Comparison of ENCODE assay signal across 18 cellular contexts in the genomic region with DNA sequence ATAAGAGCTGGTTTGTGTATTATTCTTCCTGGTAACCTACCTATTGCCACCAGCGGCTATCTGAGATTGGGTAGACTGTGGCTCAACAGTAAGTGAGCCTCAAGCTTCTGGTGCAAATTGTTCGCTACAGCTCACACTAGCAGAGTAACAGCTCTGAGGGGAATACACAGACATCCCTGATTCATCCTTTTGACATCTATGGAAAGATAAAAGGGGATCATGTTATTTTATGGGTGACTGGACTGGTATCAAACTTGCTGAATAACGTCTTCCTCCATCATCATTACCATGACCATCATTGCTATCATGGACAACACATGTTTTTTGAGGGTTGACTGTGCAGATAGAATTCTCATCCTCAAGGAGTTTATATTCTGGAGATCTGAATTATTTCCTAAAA.
A peak's percentile ranks its signal among the peaks of the same experiment; 100 is the strongest.
DNase-seq lines count a peak whose midpoint lies in the region; ATAC-seq, FAIRE-seq and TF ChIP-seq lines count a peak whose summit lies in the region.
"Had no signal": no experiment of that assay in that cellular context is flagged by ENCODE, and none has a peak within 500 bp of the region (broad histone marks: within the 10 kb centered on the region; RNA-seq: fewer than 3 reads in every experiment).

No MANE protein-coding gene starts in this region.

- no peaks in the 10 kb centered on the region for H3K36me3 Mint-ChIP-seq in astrocyte (ENCODE audit: low read depth, unreplicated experiment)
- H3K36me3 Mint-ChIP-seq in glutamatergic neuron (ENCODE audit: unreplicated experiment), result no peaks in the 10 kb centered on the region
- H3K36me3 Mint-ChIP-seq: CD4-positive, alpha-beta memory T cell had no signal

- peak overlapping the region; percentile 62 for H3K4me2 ChIP-seq in astrocyte (ENCODE audit: low read length)
- peak overlapping the region; percentile 56 for H3K4me2 ChIP-seq in keratinocyte (ENCODE audit: control insufficient read depth, extremely low read depth, insufficient read depth, low read depth, low read length)

- no peaks in the 10 kb centered on the region for H3K27me3 Mint-ChIP-seq in stimulated activated naive CD8-positive, alpha-beta T cell treated with anti-CD3 and anti-CD28 coated beads, Interleukin-15, amount 100 ng/mL, for 72 hours
- peaks cover under 1% of the 10 kb centered on the region for H3K27me3 Mint-ChIP-seq in astrocyte (ENCODE audit: low read depth, unreplicated experiment)
- H3K27me3 Mint-ChIP-seq in glutamatergic neuron (ENCODE audit: unreplicated experiment), result no peaks in the 10 kb centered on the region

- H3K27ac ChIP-seq in astrocyte (ENCODE audit: low read depth, low read length) (peak overlapping the region; percentile 49), keratinocyte (ENCODE audit: control insufficient read depth, insufficient read depth, low read length) (peak overlapping the region; percentile 77), RWPE1 (no peak overlapping the region)
- H3K27ac ChIP-seq: cardiac muscle cell, SJSA1 had no signal

- peaks cover 9 to 11% of the 10 kb centered on the region in 2 donors for H3K9me3 Mint-ChIP-seq in stimulated activated naive CD8-positive, alpha-beta T cell treated with anti-CD3 and anti-CD28 coated beads, Interleukin-15, amount 100 ng/mL, for 72 hours
- peaks cover 3% of the 10 kb centered on the region for H3K9me3 Mint-ChIP-seq in astrocyte (ENCODE audit: unreplicated experiment)
- H3K9me3 Mint-ChIP-seq in glutamatergic neuron (ENCODE audit: unreplicated experiment), result no peaks in the 10 kb centered on the region

- H3K4me1 ChIP-seq in astrocyte (ENCODE audit: insufficient read depth, low read length) (peaks cover 24% of the 10 kb centered on the region), keratinocyte (ENCODE audit: control insufficient read depth, extremely low read depth, insufficient read depth, low read length) (peaks cover 30% of the 10 kb centered on the region)
- H3K4me1 ChIP-seq: SJSA1 had no signal

- H3K9ac ChIP-seq in astrocyte (ENCODE audit: low read length), result peak overlapping the region; percentile 9
- peak overlapping the region; percentile 57 for H3K9ac ChIP-seq in keratinocyte (ENCODE audit: control insufficient read depth, extremely low read depth, insufficient read depth, low read length)

- no peak for DNase-seq in stimulated activated naive CD8-positive, alpha-beta T cell treated with anti-CD3 and anti-CD28 coated beads, Interleukin-15, Interleukin-2, amounts not matched to agents 100 U/mL and 50 U/mL, for 24 hours
- DNase-seq in stimulated activated naive CD8-positive, alpha-beta T cell treated with anti-CD3 and anti-CD28 coated beads, Interleukin-15, amount 100 ng/mL, for 72 hours, result no peak
- DNase-seq in astrocyte (ENCODE audit: low read depth) (peak; percentile 34), keratinocyte (ENCODE audit: low read depth, low spot score) (no peak), glutamatergic neuron (no peak), NCI-H1105 treated with DMSO at 0.1 percent for 48 hours (lab: John Stamatoyannopoulos, UW) (no peak), RWPE1 (ENCODE audit: low spot score) (no peak), foreskin melanocyte (no peak)
- DNase-seq: activated CD4-positive, alpha-beta T cell treated with anti-CD3 and anti-CD28 coated beads for 1 hour; Kasumi-1; NCI-H1694; NCI-H446; upper lobe of left lung had no signal

- H3K4me3 Mint-ChIP-seq in stimulated activated naive CD8-positive, alpha-beta T cell treated with anti-CD3 and anti-CD28 coated beads, Interleukin-15, amount 100 ng/mL, for 72 hours, result no peak overlapping the region
- H3K4me3 Mint-ChIP-seq in astrocyte (ENCODE audit: unreplicated experiment) (no peak overlapping the region), glutamatergic neuron (ENCODE audit: unreplicated experiment) (no peak overlapping the region)

- H3K9me3 ChIP-seq in astrocyte (ENCODE audit: insufficient read depth, low read depth, low read length) (no peaks in the 10 kb centered on the region), keratinocyte (ENCODE audit: control insufficient read depth, low read depth, low read length) (no peaks in the 10 kb centered on the region)
- H3K9me3 ChIP-seq: SJSA1, upper lobe of left lung had no signal

- H3K27ac Mint-ChIP-seq in stimulated activated naive CD8-positive, alpha-beta T cell treated with anti-CD3 and anti-CD28 coated beads, Interleukin-15, amount 100 ng/mL, for 72 hours, result no peak overlapping the region
- peak overlapping the region; percentile 49 for H3K27ac Mint-ChIP-seq in astrocyte (ENCODE audit: unreplicated experiment)
- H3K27ac Mint-ChIP-seq in glutamatergic neuron (ENCODE audit: unreplicated experiment), result no peak overlapping the region
- H3K27ac Mint-ChIP-seq: activated naive CD4-positive, alpha-beta T cell treated with anti-CD3 and anti-CD28 coated beads, Interleukin-2, amount 50 U/mL, for 72 hours had no signal

- H3K27me3 ChIP-seq in astrocyte (ENCODE audit: insufficient read depth, low read length) (no peaks in the 10 kb centered on the region), keratinocyte (ENCODE audit: control insufficient read depth, extremely low read depth, insufficient read depth, low read length) (no peaks in the 10 kb centered on the region)
- H3K27me3 ChIP-seq: cardiac muscle cell, SJSA1, upper lobe of left lung had no signal

- ATAC-seq in stimulated activated naive CD8-positive, alpha-beta T cell treated with anti-CD3 and anti-CD28 coated beads, Interleukin-15, Interleukin-2, amounts not matched to agents 100 U/mL and 50 U/mL, for 24 hours, result peak; percentile 6
- ATAC-seq in stimulated activated naive CD8-positive, alpha-beta T cell treated with anti-CD3 and anti-CD28 coated beads, Interleukin-15, amount 100 ng/mL, for 72 hours, result no peak

- TF ChIP-seq CTCF in astrocyte (IDR thresholded peaks at IDR 0.05; ENCODE audit: insufficient read depth, low read depth, low read length), result no peak
- TF ChIP-seq CTCF in keratinocyte (optimal IDR thresholded peaks at IDR 0.05 in 1 of 3, IDR thresholded peaks at IDR 0.05 in 1 of 3, conservative IDR thresholded peaks at IDR 0.05 in 1 of 3; ENCODE audit: extremely low read depth in 1 of 3, insufficient read depth in 2 of 3, low read length in 3 of 3), result no peak
- no peak for TF ChIP-seq CTCF in glutamatergic neuron (IDR thresholded peaks at IDR 0.05; ENCODE audit: partially characterized antibody, unreplicated experiment)
- TF ChIP-seq CTCF in RWPE1 (conservative IDR thresholded peaks at IDR 0.05; ENCODE audit: low read depth), result no peak

- H3K9me1 ChIP-seq in keratinocyte (ENCODE audit: control insufficient read depth, extremely low read depth, insufficient read depth, low read length), result no peaks in the 10 kb centered on the region

- dilution Hi-C loops in keratinocyte (cut with MboI; ENCODE audit: extremely low pct_ligation_motif_present, low sequenced_read_pairs), result no loop called here

- FAIRE-seq in astrocyte (lab: Jason Lieb, UNC), result no peak
- no peak for FAIRE-seq in keratinocyte (lab: Jason Lieb, UNC)
- FAIRE-seq: small intestine had no signal

- no peaks in the 10 kb centered on the region for H3K79me2 ChIP-seq in astrocyte (ENCODE audit: insufficient read depth, low read length)
- no peaks in the 10 kb centered on the region for H3K79me2 ChIP-seq in keratinocyte (ENCODE audit: control insufficient read depth, insufficient read depth, low read length)

- H3K36me3 ChIP-seq in astrocyte (ENCODE audit: insufficient read depth, low read length) (no peaks in the 10 kb centered on the region), keratinocyte (ENCODE audit: control insufficient read depth in 2 of 2, extremely low read depth in 1 of 2, insufficient read depth in 2 of 2, low read length in 2 of 2) (no peaks in the 10 kb centered on the region)
- H3K36me3 ChIP-seq: cardiac muscle cell, SJSA1, upper lobe of left lung had no signal

- H4K20me1 ChIP-seq in astrocyte (ENCODE audit: insufficient read depth, low read length), result no peaks in the 10 kb centered on the region
- no peaks in the 10 kb centered on the region for H4K20me1 ChIP-seq in keratinocyte (ENCODE audit: control insufficient read depth, extremely low read depth, insufficient read depth, low read length)

- peaks cover 32% of the 10 kb centered on the region for H3K4me1 Mint-ChIP-seq in stimulated activated naive CD8-positive, alpha-beta T cell treated with anti-CD3 and anti-CD28 coated beads, Interleukin-15, amount 100 ng/mL, for 72 hours
- H3K4me1 Mint-ChIP-seq in astrocyte (ENCODE audit: low read depth, unreplicated experiment), result peaks cover 21% of the 10 kb centered on the region
- H3K4me1 Mint-ChIP-seq in glutamatergic neuron (ENCODE audit: low read depth, unreplicated experiment), result no peaks in the 10 kb centered on the region

- H3K4me3 ChIP-seq in astrocyte (ENCODE audit: insufficient read depth, low read depth, low read length), result no peak overlapping the region
- no peak overlapping the region for H3K4me3 ChIP-seq in keratinocyte (ENCODE audit: control insufficient read depth in 2 of 3, extremely low read depth in 1 of 3, insufficient read depth in 2 of 3, low read depth in 1 of 3, low read length in 3 of 3)
- H3K4me3 ChIP-seq: cardiac muscle cell, SJSA1, upper lobe of left lung had no signal

- POLR2A ChIA-PET in RWPE1 (lab: Yijun Ruan, JAX; ENCODE audit: low non-redundant PET), result no interaction called here

- H2AFZ ChIP-seq in astrocyte (ENCODE audit: low read depth, low read length) (no peak overlapping the region), keratinocyte (ENCODE audit: control insufficient read depth, low read length) (no peak overlapping the region)

- CTCF ChIA-PET in RWPE1 (lab: Yijun Ruan, JAX), result no interaction called here
